17 cellular contexts compared by ENCODE assay signal in the genomic region with DNA sequence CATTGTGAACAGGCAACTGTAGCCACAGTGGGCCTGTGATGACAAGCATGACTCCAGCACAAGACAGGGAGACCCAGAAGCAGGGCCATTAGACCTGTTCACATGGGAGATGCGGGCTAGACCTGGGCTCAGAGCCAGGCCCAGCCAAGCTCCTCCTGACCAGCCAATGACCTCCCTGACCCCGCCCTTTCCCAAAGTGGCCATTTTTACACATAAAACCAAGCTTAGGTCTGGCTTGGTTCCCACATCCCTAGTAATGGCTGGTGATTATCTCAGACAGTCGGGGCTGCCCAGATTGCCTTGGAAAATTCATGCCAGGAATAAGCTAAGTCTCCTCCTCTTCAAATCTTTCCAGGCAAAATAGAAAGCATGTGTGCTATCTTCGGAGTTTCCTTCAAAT.
A peak's percentile ranks its signal among the peaks of the same experiment; 100 is the strongest.
DNase-seq lines count a peak whose midpoint lies in the region; ATAC-seq and TF ChIP-seq lines count a peak whose summit lies in the region.
"Had no signal": no experiment of that assay in that cellular context is flagged by ENCODE, and none has a peak within 500 bp of the region (broad histone marks: within the 10 kb centered on the region; RNA-seq: fewer than 3 reads in every experiment).

No MANE protein-coding gene starts in this region.

- no peaks in the 10 kb centered on the region for H3K36me3 Mint-ChIP-seq in natural killer cell
- H3K36me3 Mint-ChIP-seq: stimulated activated memory B cell treated with anti-CD40 and anti-IgM and Interleukin-4, amounts not matched to agents 10 μg/mL and 1 μg/mL and 100 μg/mL, for 72 hours had no signal

- no peak overlapping the region for H3K27ac Mint-ChIP-seq in natural killer cell
- H3K27ac Mint-ChIP-seq: activated T-cell treated with anti-CD3 and anti-CD28 coated beads, Interleukin-2, amount 50 U/mL, for 24 hours; IgD-negative memory B cell; stimulated activated memory B cell treated with anti-CD40 and anti-IgM and Interleukin-4, amounts not matched to agents 10 μg/mL and 1 μg/mL and 100 μg/mL, for 72 hours had no signal

- no peaks in the 10 kb centered on the region for H3K36me3 ChIP-seq in MG63
- H3K36me3 ChIP-seq: HAP-1, lower lobe of right lung had no signal

- H3K27me3 Mint-ChIP-seq in natural killer cell (ENCODE audit: low read depth in 2 of 2): no peaks in the 10 kb centered on the region
- H3K27me3 Mint-ChIP-seq: activated T-cell treated with anti-CD3 and anti-CD28 coated beads, Interleukin-2, amount 50 U/mL, for 24 hours; IgD-negative memory B cell; stimulated activated memory B cell treated with anti-CD40 and anti-IgM and Interleukin-4, amounts not matched to agents 10 μg/mL and 1 μg/mL and 100 μg/mL, for 72 hours had no signal

- H3K4me3 Mint-ChIP-seq in natural killer cell: no peak overlapping the region
- H3K4me3 Mint-ChIP-seq: activated T-cell treated with anti-CD3 and anti-CD28 coated beads, Interleukin-2, amount 50 U/mL, for 24 hours; IgD-negative memory B cell; stimulated activated memory B cell treated with anti-CD40 and anti-IgM and Interleukin-4, amounts not matched to agents 10 μg/mL and 1 μg/mL and 100 μg/mL, for 72 hours had no signal

- H3K4me3 ChIP-seq in MG63 (no peak overlapping the region), coronary artery (no peak overlapping the region)
- H3K4me3 ChIP-seq: HAP-1, lower lobe of right lung had no signal

- no peaks in the 10 kb centered on the region for H3K27me3 ChIP-seq in MG63

- peak overlapping the region in 1 of 2 donors; percentile 64 for H3K27ac ChIP-seq in coronary artery
- H3K27ac ChIP-seq: lower lobe of right lung had no signal

- ATAC-seq in GM18870 (IDR thresholded peaks at IDR 0.05; ENCODE audit: unreplicated experiment) (no peak), GM18511 (IDR thresholded peaks at IDR 0.05; ENCODE audit: unreplicated experiment) (no peak), natural killer cell (no peak)
- ATAC-seq: lower lobe of right lung; stimulated activated memory B cell treated with anti-CD40 and anti-IgM and Interleukin-4, amounts not matched to agents 10 μg/mL and 1 μg/mL and 100 μg/mL, for 72 hours had no signal

- H3K9me3 Mint-ChIP-seq in natural killer cell: no peaks in the 10 kb centered on the region
- H3K9me3 Mint-ChIP-seq: activated T-cell treated with anti-CD3 and anti-CD28 coated beads, Interleukin-2, amount 50 U/mL, for 24 hours; stimulated activated memory B cell treated with anti-CD40 and anti-IgM and Interleukin-4, amounts not matched to agents 10 μg/mL and 1 μg/mL and 100 μg/mL, for 72 hours had no signal

- intact Hi-C loops in natural killer cell (cut with micrococcal nuclease): no loop called here

- TF ChIP-seq CTCF in coronary artery (IDR thresholded peaks at IDR 0.05): no peak
- no peak for TF ChIP-seq CTCF in natural killer cell (IDR thresholded peaks at IDR 0.05)

- DNase-seq in AG08395 (ENCODE audit: low spot score) (peak; percentile 50), MG63 (peak; percentile 9), coronary artery (ENCODE audit: low spot score) (peak; percentile 80), myocyte (ENCODE audit: low read depth) (peak; percentile 58), mucosa of gallbladder (ENCODE audit: low spot score) (no peak), natural killer cell (no peak)
- DNase-seq: activated CD4-positive, alpha-beta T cell treated with anti-CD3 and anti-CD28 coated beads for 48 hours; activated T-cell treated with anti-CD3 and anti-CD28 coated beads, Interleukin-2, amount 50 U/mL, for 24 hours; lower lobe of right lung; NCI-H187; NCI-H526 treated with DMSO at 0.1 percent for 48 hours; T-helper 9 cell had no signal

- no peaks in the 10 kb centered on the region for H3K9me3 ChIP-seq in MG63
- H3K9me3 ChIP-seq: HAP-1, lower lobe of right lung had no signal

- no peaks in the 10 kb centered on the region for H3K4me1 Mint-ChIP-seq in natural killer cell
- H3K4me1 Mint-ChIP-seq: IgD-negative memory B cell; stimulated activated memory B cell treated with anti-CD40 and anti-IgM and Interleukin-4, amounts not matched to agents 10 μg/mL and 1 μg/mL and 100 μg/mL, for 72 hours had no signal

Comparison
In these comparisons a context has a peak if more than half of its experiments do, and no peak if none do; other contexts are left out.
1. DNase-seq: peak in AG08395 (single experiment), MG63 (single experiment), coronary artery (single experiment) and myocyte (single experiment); none in mucosa of gallbladder (single experiment) and natural killer cell (single experiment).